In the genomic region with DNA sequence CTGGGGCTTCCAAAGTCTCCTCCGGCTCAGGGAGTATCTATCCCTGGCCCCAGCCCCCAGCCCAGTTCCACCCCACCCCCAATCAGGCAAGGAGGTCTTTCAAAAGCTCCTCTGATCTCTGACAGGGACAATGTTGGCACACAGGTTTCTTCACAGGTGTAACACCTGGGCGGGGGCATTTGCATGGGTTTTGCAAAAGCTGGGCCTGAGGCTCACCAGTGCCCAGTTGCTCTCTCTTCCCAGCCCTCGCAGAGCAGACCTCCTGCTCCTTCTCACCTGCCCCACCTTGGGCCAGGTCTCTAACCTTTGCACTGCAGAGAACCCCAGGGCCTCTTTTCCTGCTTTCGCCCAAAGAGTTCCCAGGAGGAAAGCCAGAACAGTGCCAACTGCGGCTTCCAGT, we compare ENCODE assay signal across 18 cellular contexts. TPM values are rescaled to one million over a fixed set of nuclear protein-coding genes. Genes with fewer than 3 reads are reported as not detected.
A peak's percentile ranks its signal among the peaks of the same experiment; 100 is the strongest.
DNase-seq lines count a peak whose midpoint lies in the region; ATAC-seq and TF ChIP-seq lines count a peak whose summit lies in the region.
"Had no signal": no experiment of that assay in that cellular context is flagged by ENCODE, and none has a peak within 500 bp of the region (broad histone marks: within the 10 kb centered on the region; RNA-seq: fewer than 3 reads in every experiment).

No MANE protein-coding gene starts in this region.

- H3K27me3 ChIP-seq in NT2/D1 (ENCODE audit: insufficient read depth, insufficient read length) = peaks cover 5% of the 10 kb centered on the region
- H3K27me3 ChIP-seq in endodermal cell (ENCODE audit: control insufficient read depth, insufficient read depth, low read length, poor library complexity, severe bottlenecking) = peaks cover 11% of the 10 kb centered on the region

- H3K9ac ChIP-seq in NT2/D1 (ENCODE audit: insufficient read length, low read depth) (peak overlapping the region; percentile 16), endodermal cell (ENCODE audit: extremely low read depth, low read length, poor library complexity, severe bottlenecking) (no peak overlapping the region)

- no peak overlapping the region for H3K4me3 Mint-ChIP-seq in T-helper 1 cell treated with Interleukin-12 subunit alpha and Interleukin-12 subunit beta and Interleukin-4 antibody, amounts not matched to agents 30 μg/mL and 1 μg/mL, for 36 hours
- no peak overlapping the region for H3K4me3 Mint-ChIP-seq in endodermal cell
- H3K4me3 Mint-ChIP-seq: CD4-positive, alpha-beta T cell; WTC11 had no signal

- H3K9me3 ChIP-seq in NT2/D1 (ENCODE audit: insufficient read depth, low read length) (no peaks in the 10 kb centered on the region), endodermal cell (ENCODE audit: control insufficient read depth, low read length) (no peaks in the 10 kb centered on the region)

- DNase-seq in T-helper 1 cell (no peak), NT2/D1 (ENCODE audit: low read depth, low spot score) (no peak), endodermal cell (peak; percentile 67), DMS53 treated with DMSO at 0.1 percent for 48 hours (lab: John Stamatoyannopoulos, UW; ENCODE audit: unreplicated experiment) (no peak)
- DNase-seq: 8988T; CD4-positive, alpha-beta T cell; EL; NCI-H1105; NCI-H2227 treated with DMSO at 0.1 percent for 48 hours; PC-3 had no signal

- peak overlapping the region; percentile 45 for H3K27ac Mint-ChIP-seq in T-helper 1 cell treated with Interleukin-12 subunit alpha and Interleukin-12 subunit beta and Interleukin-4 antibody, amounts not matched to agents 30 μg/mL and 1 μg/mL, for 36 hours
- no peak overlapping the region for H3K27ac Mint-ChIP-seq in endodermal cell
- H3K27ac Mint-ChIP-seq: WTC11 had no signal

- H3K27ac ChIP-seq in endodermal cell (ENCODE audit: low read depth, low read length) (peak overlapping the region; percentile 77), skin epidermis (peak overlapping the region in 12 of 21 experiments; percentile 3 to 100 (median 49))
- H3K27ac ChIP-seq: SK-N-MC had no signal

- peaks cover 7% of the 10 kb centered on the region for H3K36me3 Mint-ChIP-seq in T-helper 1 cell treated with Interleukin-12 subunit alpha and Interleukin-12 subunit beta and Interleukin-4 antibody, amounts not matched to agents 30 μg/mL and 1 μg/mL, for 36 hours (ENCODE audit: low read depth)
- H3K36me3 Mint-ChIP-seq in endodermal cell (ENCODE audit: low read depth) = no peaks in the 10 kb centered on the region
- H3K36me3 Mint-ChIP-seq: WTC11 had no signal

- H3K4me3 ChIP-seq in NT2/D1 (ENCODE audit: insufficient read length, low read depth) = no peak overlapping the region
- no peak overlapping the region for H3K4me3 ChIP-seq in endodermal cell (ENCODE audit: low read length)
- H3K4me3 ChIP-seq in skin epidermis = no peak overlapping the region
- H3K4me3 ChIP-seq: SK-N-MC, smooth muscle cell had no signal

- H3K4me1 Mint-ChIP-seq in T-helper 1 cell treated with Interleukin-12 subunit alpha and Interleukin-12 subunit beta and Interleukin-4 antibody, amounts not matched to agents 30 μg/mL and 1 μg/mL, for 36 hours (ENCODE audit: low read depth) = peaks cover 61% of the 10 kb centered on the region
- peaks cover 44% of the 10 kb centered on the region for H3K4me1 Mint-ChIP-seq in endodermal cell

- peaks cover 41% of the 10 kb centered on the region for H3K4me1 ChIP-seq in NT2/D1 (ENCODE audit: insufficient read depth, insufficient read length)
- H3K4me1 ChIP-seq in endodermal cell (ENCODE audit: control insufficient read depth, insufficient read depth, low read length) = peaks cover 17% of the 10 kb centered on the region

- TF ChIP-seq CTCF in endodermal cell (conservative IDR thresholded peaks at IDR 0.05) = no peak

- no peak for ATAC-seq in GM21360 (IDR thresholded peaks at IDR 0.05; ENCODE audit: unreplicated experiment)
- no peak for ATAC-seq in HG03159 (IDR thresholded peaks at IDR 0.05; ENCODE audit: unreplicated experiment)
- ATAC-seq: PC-3, WTC11 had no signal

- no peaks in the 10 kb centered on the region for H3K9me3 Mint-ChIP-seq in T-helper 1 cell treated with Interleukin-12 subunit alpha and Interleukin-12 subunit beta and Interleukin-4 antibody, amounts not matched to agents 30 μg/mL and 1 μg/mL, for 36 hours
- no peaks in the 10 kb centered on the region for H3K9me3 Mint-ChIP-seq in endodermal cell
- H3K9me3 Mint-ChIP-seq: CD4-positive, alpha-beta T cell; WTC11 had no signal

- WGBS in endodermal cell (ENCODE audit: insufficient coverage in 1 of 2, insufficient read length in 1 of 2), 2 experiments = 69 to 77% methylated on average over 4 to 5 of the region's 5 CpGs

- no peaks in the 10 kb centered on the region for H3K36me3 ChIP-seq in NT2/D1 (ENCODE audit: insufficient read depth, insufficient read length, low read length)
- no peaks in the 10 kb centered on the region for H3K36me3 ChIP-seq in endodermal cell (ENCODE audit: control insufficient read depth, insufficient read depth, low read length)

- peaks cover 8% of the 10 kb centered on the region for H3K27me3 Mint-ChIP-seq in T-helper 1 cell treated with Interleukin-12 subunit alpha and Interleukin-12 subunit beta and Interleukin-4 antibody, amounts not matched to agents 30 μg/mL and 1 μg/mL, for 36 hours (ENCODE audit: low read depth)
- H3K27me3 Mint-ChIP-seq in endodermal cell (ENCODE audit: insufficient read depth) = peaks cover 9% of the 10 kb centered on the region

RNA-seq across cellular contexts. Expression of gene CSK, which starts 8.6 kb away (rescaled TPM):
- 10 to 100 TPM; 64.3 to 68.5 TPM for total RNA-seq in endodermal cell
- polyA plus RNA-seq in endodermal cell (2013, experiment 1 of 2) = 47.2 TPM
- 45.1 TPM for polyA plus RNA-seq in endodermal cell (2013, experiment 2 of 2)

RNA-seq across cellular contexts. Expression of gene CYP1A2, which starts 24.7 kb away (rescaled TPM):
- not detected for total RNA-seq in endodermal cell
- not detected for polyA plus RNA-seq in endodermal cell (2013, experiment 1 of 2)
- not detected for polyA plus RNA-seq in endodermal cell (2013, experiment 2 of 2)
- total RNA-seq: CD4-positive, alpha-beta T cell; glomerular endothelial cell; PC-3; smooth muscle cell; WTC11 had no signal
- polyA plus RNA-seq: smooth muscle cell had no signal

RNA-seq across cellular contexts. Expression of gene LMAN1L, which starts 39.3 kb away (rescaled TPM):
- not detected for total RNA-seq in endodermal cell
- polyA plus RNA-seq in endodermal cell (2013, experiment 1 of 2) = not detected
- polyA plus RNA-seq in endodermal cell (2013, experiment 2 of 2) = not detected
- total RNA-seq: PC-3, smooth muscle cell, WTC11 had no signal
- polyA plus RNA-seq: smooth muscle cell had no signal

RNA-seq across cellular contexts. Expression of gene CYP1A1, which starts 48.0 kb away (rescaled TPM):
- total RNA-seq in endodermal cell = not detected
- 0.21 TPM for polyA plus RNA-seq in endodermal cell (2013, experiment 1 of 2)
- 0.21 TPM for polyA plus RNA-seq in endodermal cell (2013, experiment 2 of 2)
- total RNA-seq: CD4-positive, alpha-beta T cell had no signal

RNA-seq across cellular contexts. Expression of gene CPLX3, which starts 53.1 kb away (rescaled TPM):
- not detected for total RNA-seq in endodermal cell
- polyA plus RNA-seq in endodermal cell (2013, experiment 1 of 2) = 0.25 TPM
- 0.17 TPM for polyA plus RNA-seq in endodermal cell (2013, experiment 2 of 2)
- total RNA-seq: glomerular endothelial cell, PC-3 had no signal
- polyA plus RNA-seq: smooth muscle cell had no signal
